Comparison of ENCODE assay signal across 1 cellular context in genomic region chr12:89461649-89462612, GRCh38.
TF ChIP-seq lines count a peak whose summit lies in the region.

No MANE protein-coding gene starts in this region.

TF ChIP-seq in K562, 482 proteins besides CTCF, POLR2A, EP300 and RAD21 (continued from another document):
- no peak for TF ChIP-seq ETS2 (tag; IDR thresholded peaks at IDR 0.05; ENCODE audit: borderline replicate concordance, poor library complexity, severe bottlenecking)
- no peak for TF ChIP-seq TAF9B (IDR thresholded peaks at IDR 0.05; ENCODE audit: partially characterized antibody)
- no peak for TF ChIP-seq AFF1 (IDR thresholded peaks at IDR 0.05; ENCODE audit: low read depth in 1 of 2, partially characterized antibody in 2 of 2)
- TF ChIP-seq TFE3 (CRISPR knock-in tag; IDR thresholded peaks at IDR 0.05) = no peak
- peak; percentile 19; the same call in 1 of the 2 replicates for TF ChIP-seq CEBPB (tag; IDR thresholded peaks at IDR 0.05)
- no peak for TF ChIP-seq PBX2 (CRISPR knock-in tag; IDR thresholded peaks at IDR 0.05; ENCODE audit: low read depth)
- TF ChIP-seq PBX2 (tag; conservative IDR thresholded peaks at IDR 0.05; ENCODE audit: low read depth) = peak; percentile 52
- no peak for TF ChIP-seq RHOXF2B (CRISPR knock-in tag; conservative IDR thresholded peaks at IDR 0.05)
- TF ChIP-seq ZNF507 (tag; conservative IDR thresholded peaks at IDR 0.05) = no peak
